Comparison of ENCODE assay signal across 10 cellular contexts in the genomic region with DNA sequence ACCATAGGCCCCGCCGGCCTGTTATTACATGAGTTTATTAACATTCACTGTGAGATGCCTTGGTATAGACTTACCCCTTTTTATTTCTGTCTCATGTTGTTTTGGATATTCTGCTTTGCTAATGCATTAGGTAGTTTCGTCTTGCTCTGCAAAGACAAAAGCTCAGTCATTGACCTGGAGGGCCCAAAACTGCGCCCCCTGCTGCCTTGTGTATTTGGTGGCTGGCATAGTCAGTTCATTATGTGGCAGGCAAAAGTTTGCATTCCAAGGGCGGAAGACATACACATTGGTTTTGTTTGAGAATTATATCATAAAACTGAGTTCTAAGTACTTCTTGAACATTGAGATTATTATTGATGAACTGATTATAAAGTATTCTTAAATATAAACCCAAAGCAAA.
A peak's percentile ranks its signal among the peaks of the same experiment; 100 is the strongest.
DNase-seq lines count a peak whose midpoint lies in the region; ATAC-seq, FAIRE-seq and TF ChIP-seq lines count a peak whose summit lies in the region.
"Had no signal": no experiment of that assay in that cellular context is flagged by ENCODE, and none has a peak within 500 bp of the region (broad histone marks: within the 10 kb centered on the region; RNA-seq: fewer than 3 reads in every experiment).

No MANE protein-coding gene starts in this region.

- DNase-seq in NCI-H146 (lab: John Stamatoyannopoulos, UW), result peak; percentile 13
- no peak for DNase-seq in NCI-H146 treated with DMSO at 0.1 percent for 48 hours (lab: John Stamatoyannopoulos, UW; ENCODE audit: unreplicated experiment)
- DNase-seq in activated CD4-positive, alpha-beta T cell treated with anti-CD3 and anti-CD28 coated beads for 1 hour, result peak; percentile 20
- DNase-seq in H1 (ENCODE audit: low read depth in 1 of 2, low spot score in 2 of 2), result peak; percentile 25 to 84
- no peak for DNase-seq in progenitor cell of endocrine pancreas (ENCODE audit: low spot score, unreplicated experiment)
- no peak for DNase-seq in NCI-H345 (lab: John Stamatoyannopoulos, UW)

- H3K9me3 Mint-ChIP-seq in progenitor cell of endocrine pancreas (ENCODE audit: low read depth), result no peaks in the 10 kb centered on the region
- H3K9me3 Mint-ChIP-seq in activated T-helper 17 cell treated with anti-CD3 and anti-CD28 coated beads, Interleukin-2, amount 50 U/mL, for 72 hours, result no peaks in the 10 kb centered on the region

- no peaks in the 10 kb centered on the region for H3K79me1 ChIP-seq in H1 (ENCODE audit: low read depth, low read length)

- CTCF ChIA-PET in H1 (lab: Charles Lee; ENCODE audit: partially characterized antibody), result interaction anchor here (0.6 to 5.1 kb wide), 28 partner anchors 10 to 809 kb away, joined by 3 to 63 read pairs (median 3); no protein-coding TSS in a partner anchor

- H3K23ac ChIP-seq in H1 (ENCODE audit: insufficient read length), result no peak overlapping the region

- no peaks in the 10 kb centered on the region for H3K4me1 Mint-ChIP-seq in progenitor cell of endocrine pancreas (ENCODE audit: low read depth)
- no peaks in the 10 kb centered on the region for H3K4me1 Mint-ChIP-seq in activated T-helper 17 cell treated with anti-CD3 and anti-CD28 coated beads, Interleukin-2, amount 50 U/mL, for 72 hours

- no peaks in the 10 kb centered on the region for H3K23me2 ChIP-seq in H1 (ENCODE audit: low read depth, low read length)

- H3K27me3 ChIP-seq in H1 (replicated peaks in 1 of 4; ENCODE audit: control insufficient read depth in 3 of 4, extremely low read depth in 1 of 4, insufficient read depth in 3 of 4, low read length in 3 of 4), result no peaks in the 10 kb centered on the region

- no peak overlapping the region for H3K56ac ChIP-seq in H1 (replicated peaks; ENCODE audit: insufficient read length, low read depth, low read length)

- no peak overlapping the region for H3K27ac Mint-ChIP-seq in progenitor cell of endocrine pancreas
- no peak overlapping the region for H3K27ac Mint-ChIP-seq in activated T-helper 17 cell treated with anti-CD3 and anti-CD28 coated beads, Interleukin-2, amount 50 U/mL, for 72 hours
- H3K27ac Mint-ChIP-seq: B cell had no signal

- H2BK5ac ChIP-seq in H1 (ENCODE audit: low read depth, low read length), result no peak overlapping the region

- peak; percentile 69 to 79 for TF ChIP-seq RAD21 in H1 (IDR thresholded peaks at IDR 0.05 in 1 of 2, conservative IDR thresholded peaks at IDR 0.05 in 1 of 2; ENCODE audit: low read depth in 2 of 2, low read length in 2 of 2)

- no peaks in the 10 kb centered on the region for H3K36me3 ChIP-seq in H1 (ENCODE audit: control insufficient read depth in 2 of 4, insufficient read depth in 4 of 4, low read length in 3 of 4)

- H3K36me3 Mint-ChIP-seq in progenitor cell of endocrine pancreas (ENCODE audit: insufficient read depth), result peaks cover 2% of the 10 kb centered on the region
- no peaks in the 10 kb centered on the region for H3K36me3 Mint-ChIP-seq in activated T-helper 17 cell treated with anti-CD3 and anti-CD28 coated beads, Interleukin-2, amount 50 U/mL, for 72 hours (ENCODE audit: low read depth)

- FAIRE-seq in H1 (lab: Jason Lieb, UNC), result peak; percentile 45

- H2AFZ ChIP-seq in H1 (ENCODE audit: low read length), result no peak overlapping the region
- H2AFZ ChIP-seq: parathyroid adenoma had no signal

- POLR2A ChIA-PET in H1 (lab: Charles Lee; ENCODE audit: partially characterized antibody), result interaction anchor here (0.6 kb wide), 1 partner anchor 800 kb away, joined by 3 read pairs; no protein-coding TSS in a partner anchor

- H4K5ac ChIP-seq in H1 (ENCODE audit: insufficient read length, low read depth, low read length), result no peak overlapping the region

- no peak overlapping the region for H4K91ac ChIP-seq in H1 (replicated peaks; ENCODE audit: insufficient read length, low read length)

- H2BK15ac ChIP-seq in H1 (ENCODE audit: low read length), result no peak overlapping the region

- H2BK120ac ChIP-seq in H1 (replicated peaks; ENCODE audit: low read depth, low read length), result no peak overlapping the region

- H3K9ac ChIP-seq in H1 (replicated peaks in 1 of 4; ENCODE audit: extremely low read depth in 1 of 4, low read depth in 3 of 4, low read length in 3 of 4), result no peak overlapping the region
- H3K9ac ChIP-seq: parathyroid adenoma had no signal

- H4K20me1 ChIP-seq in H1 (replicated peaks in 1 of 2; ENCODE audit: control insufficient read depth in 1 of 2, insufficient read depth in 2 of 2, low read length in 2 of 2), result no peaks in the 10 kb centered on the region

- H2BK12ac ChIP-seq in H1 (ENCODE audit: low read depth, low read length), result no peak overlapping the region

- peak; percentile 75 to 81 (median 80) for TF ChIP-seq CTCF in H1 (IDR thresholded peaks at IDR 0.05; ENCODE audit: control extremely low read depth in 1 of 3, insufficient read depth in 1 of 3, low read depth in 1 of 3, low read length in 3 of 3)
- TF ChIP-seq CTCF in progenitor cell of endocrine pancreas (IDR thresholded peaks at IDR 0.05; ENCODE audit: unreplicated experiment), result peak; percentile 51

- no peak for ATAC-seq in HG03175 (IDR thresholded peaks at IDR 0.05; ENCODE audit: unreplicated experiment)
- ATAC-seq in activated T-helper 17 cell treated with anti-CD3 and anti-CD28 coated beads, Interleukin-2, amount 50 U/mL, for 72 hours (replicated peaks), result no peak

- no peaks in the 10 kb centered on the region for H3K27me3 Mint-ChIP-seq in progenitor cell of endocrine pancreas
- peaks cover 11% of the 10 kb centered on the region for H3K27me3 Mint-ChIP-seq in activated T-helper 17 cell treated with anti-CD3 and anti-CD28 coated beads, Interleukin-2, amount 50 U/mL, for 72 hours
- H3K27me3 Mint-ChIP-seq: B cell had no signal

- H3K9me3 ChIP-seq in H1 (ENCODE audit: insufficient read depth in 2 of 2, low read depth in 1 of 2, low read length in 1 of 2), result no peaks in the 10 kb centered on the region

- no peak for TF ChIP-seq EP300 in H1 (IDR thresholded peaks at IDR 0.05; ENCODE audit: borderline replicate concordance in 1 of 2, low read depth in 2 of 2, low read length in 2 of 2)

- no peak overlapping the region for H3K4ac ChIP-seq in H1 (replicated peaks; ENCODE audit: insufficient read length, low read depth, low read length)

- no peak overlapping the region for H3K14ac ChIP-seq in H1 (ENCODE audit: insufficient read length)

- no peak for TF ChIP-seq POLR2A in H1 (IDR thresholded peaks at IDR 0.05; ENCODE audit: control extremely low read depth in 1 of 2, low read depth in 2 of 2, low read length in 2 of 2)

- no peak overlapping the region for H3K27ac ChIP-seq in H1 (ENCODE audit: low read depth, low read length)
- H3K27ac ChIP-seq: parathyroid adenoma had no signal

- no peak overlapping the region for H2AK5ac ChIP-seq in H1 (ENCODE audit: low read depth, low read length)

- 61% methylated on average over 5 of the region's 5 CpGs; no CpG with 5 or more reads in 1 of the 2 experiments for WGBS in H1 (ENCODE audit: extremely low coverage in 1 of 2, insufficient coverage in 1 of 2, insufficient read length in 1 of 2, insufficient replicate concordance in 2 of 2, low coverage in 1 of 2, low lambda C conversion rate in 2 of 2, missing lambda C conversion rate in 1 of 2), 2 experiments

- H3K79me2 ChIP-seq in H1 (ENCODE audit: control insufficient read depth in 1 of 2, insufficient read depth in 2 of 2, low read length in 2 of 2), result no peaks in the 10 kb centered on the region
- H3K79me2 ChIP-seq: parathyroid adenoma had no signal

- H4K8ac ChIP-seq in H1 (ENCODE audit: extremely low read depth, insufficient read depth, low read length), result no peak overlapping the region

- H3K4me3 ChIP-seq in H1 (ENCODE audit: extremely low read depth in 1 of 4, insufficient read depth in 2 of 4, low read depth in 3 of 4, low read length in 4 of 4), result no peak overlapping the region

- no peak overlapping the region for H3K4me2 ChIP-seq in H1 (ENCODE audit: insufficient read depth in 1 of 2, low read depth in 2 of 2, low read length in 2 of 2)

- H3K4me1 ChIP-seq in H1 (replicated peaks in 1 of 4; ENCODE audit: control insufficient read depth in 3 of 4, insufficient read depth in 4 of 4, low read length in 3 of 4), result no peaks in the 10 kb centered on the region
- H3K4me1 ChIP-seq: parathyroid adenoma had no signal

- no peak overlapping the region for H2BK20ac ChIP-seq in H1 (ENCODE audit: low read length)

- H3K4me3 Mint-ChIP-seq in progenitor cell of endocrine pancreas (ENCODE audit: low read depth), result no peak overlapping the region
- H3K4me3 Mint-ChIP-seq in activated T-helper 17 cell treated with anti-CD3 and anti-CD28 coated beads, Interleukin-2, amount 50 U/mL, for 72 hours, result no peak overlapping the region
- H3K4me3 Mint-ChIP-seq: B cell had no signal

- no peak overlapping the region for H3K18ac ChIP-seq in H1 (ENCODE audit: extremely low read depth, low read length)

TF ChIP-seq in H1, 55 proteins besides CTCF, POLR2A, EP300 and RAD21:
- peak; percentile 77 for TF ChIP-seq TEAD4 (IDR thresholded peaks at IDR 0.05; ENCODE audit: low read depth, low read length)
- no peak for TF ChIP-seq SP1 (IDR thresholded peaks at IDR 0.05; ENCODE audit: low read depth, low read length)

Comparison
In these comparisons a context has a peak if more than half of its experiments do, and no peak if none do; other contexts are left out.
1. DNase-seq: peak in NCI-H146 (single experiment), activated CD4-positive, alpha-beta T cell treated with anti-CD3 and anti-CD28 coated beads for 1 hour (single experiment) and H1 (2 of 2); none in NCI-H146 treated with DMSO at 0.1 percent for 48 hours (single experiment), progenitor cell of endocrine pancreas (single experiment) and NCI-H345 (single experiment).